Comparison of ENCODE assay signal across 1 cellular context in the genomic region with DNA sequence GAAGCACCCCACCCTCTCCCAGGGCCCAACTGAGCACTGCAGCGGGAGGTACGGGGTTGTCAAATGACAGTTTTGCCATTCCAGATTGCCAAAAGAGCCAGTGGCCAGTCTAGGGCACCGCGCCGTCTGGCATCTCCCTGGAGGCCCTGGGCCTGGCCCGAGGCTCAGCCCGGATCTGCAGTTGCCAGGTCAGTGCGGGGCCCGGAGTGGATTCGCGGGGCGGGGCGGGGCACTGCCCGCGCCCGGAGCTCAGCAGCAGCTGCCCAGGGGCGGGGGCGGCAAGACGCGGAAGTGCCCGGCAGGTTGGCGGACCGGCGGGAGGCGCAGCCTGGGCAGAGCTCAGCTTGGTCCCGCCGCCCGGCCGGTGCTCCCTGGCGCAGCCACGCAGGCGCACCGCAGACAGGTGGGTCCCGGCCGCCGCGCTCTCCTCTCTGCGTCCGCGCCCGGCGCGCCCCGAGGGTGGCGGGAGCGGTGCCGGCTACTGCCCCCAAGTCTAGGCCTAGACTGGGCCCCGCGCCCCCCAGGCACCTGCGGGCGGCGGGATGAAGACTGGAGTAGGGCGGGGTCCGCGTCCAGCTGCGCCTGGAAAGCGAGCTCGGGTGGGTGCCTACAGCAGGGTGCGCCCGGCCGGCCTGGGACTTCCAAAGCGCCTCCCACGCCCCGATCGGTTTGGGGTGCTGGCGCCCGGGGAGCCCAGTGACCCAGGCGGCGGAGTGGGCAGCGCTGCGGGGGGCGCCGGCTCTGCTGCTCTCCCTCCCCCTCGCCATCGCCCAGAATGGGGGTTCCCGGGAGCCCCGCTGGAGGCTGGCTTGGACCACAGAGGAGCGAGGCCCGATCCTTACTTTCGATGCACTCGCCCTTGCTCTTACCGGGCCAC.
TF ChIP-seq lines count a peak whose summit lies in the region.

A gene with protein sequence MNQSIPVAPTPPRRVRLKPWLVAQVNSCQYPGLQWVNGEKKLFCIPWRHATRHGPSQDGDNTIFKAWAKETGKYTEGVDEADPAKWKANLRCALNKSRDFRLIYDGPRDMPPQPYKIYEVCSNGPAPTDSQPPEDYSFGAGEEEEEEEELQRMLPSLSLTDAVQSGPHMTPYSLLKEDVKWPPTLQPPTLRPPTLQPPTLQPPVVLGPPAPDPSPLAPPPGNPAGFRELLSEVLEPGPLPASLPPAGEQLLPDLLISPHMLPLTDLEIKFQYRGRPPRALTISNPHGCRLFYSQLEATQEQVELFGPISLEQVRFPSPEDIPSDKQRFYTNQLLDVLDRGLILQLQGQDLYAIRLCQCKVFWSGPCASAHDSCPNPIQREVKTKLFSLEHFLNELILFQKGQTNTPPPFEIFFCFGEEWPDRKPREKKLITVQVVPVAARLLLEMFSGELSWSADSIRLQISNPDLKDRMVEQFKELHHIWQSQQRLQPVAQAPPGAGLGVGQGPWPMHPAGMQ (plus strand): TSS at position 281 of the 877 bp plus-strand sequence. CDS start 4,155 bp downstream, outside the sequence.

TF ChIP-seq in HEK293, 187 proteins besides CTCF, POLR2A, EP300 and RAD21 (continued from another document):
- TF ChIP-seq ZSCAN30 (tag by site-specific recombination; IDR thresholded peaks at IDR 0.05) (no peak), ZFP41 (tag by site-specific recombination; IDR thresholded peaks at IDR 0.05; ENCODE audit: borderline replicate concordance) (no peak), HOXD13 (CRISPR knock-in tag; IDR thresholded peaks at IDR 0.05; ENCODE audit: borderline replicate concordance) (no peak), ZNF785 (tag by site-specific recombination; IDR thresholded peaks at IDR 0.05) (no peak), ZSCAN5A (tag by site-specific recombination; IDR thresholded peaks at IDR 0.05) (no peak), ZNF10 (tag by site-specific recombination; IDR thresholded peaks at IDR 0.05) (0 out of 2 replicates have a peak, but pooled peaks have one; percentile 6), REPIN1 (tag by site-specific recombination; IDR thresholded peaks at IDR 0.05; ENCODE audit: low read depth) (no peak), KLF16 (tag by site-specific recombination; IDR thresholded peaks at IDR 0.05) (no peak), RBAK (tag by site-specific recombination; IDR thresholded peaks at IDR 0.05) (no peak), ZNF169 (tag by site-specific recombination; IDR thresholded peaks at IDR 0.05) (no peak), ZNF600 (tag by site-specific recombination; IDR thresholded peaks at IDR 0.05) (no peak), ZNF530 (tag by site-specific recombination; IDR thresholded peaks at IDR 0.05; ENCODE audit: low read depth) (no peak), GLI2 (tag by site-specific recombination; IDR thresholded peaks at IDR 0.05; ENCODE audit: borderline replicate concordance, low read depth) (no peak), ZIC2 (tag by site-specific recombination; IDR thresholded peaks at IDR 0.05) (peak; percentile 78), BCL11A (tag by site-specific recombination; IDR thresholded peaks at IDR 0.05; ENCODE audit: low read depth) (no peak), ZNF571 (tag by site-specific recombination; IDR thresholded peaks at IDR 0.05) (no peak), ZNF529 (tag by site-specific recombination; IDR thresholded peaks at IDR 0.05; ENCODE audit: insufficient replicate concordance) (no peak), ZNF830 (tag by site-specific recombination; IDR thresholded peaks at IDR 0.05; ENCODE audit: low read depth) (no peak), ZNF112 (tag by site-specific recombination; IDR thresholded peaks at IDR 0.05) (no peak)
- TF ChIP-seq, protein P1, sequence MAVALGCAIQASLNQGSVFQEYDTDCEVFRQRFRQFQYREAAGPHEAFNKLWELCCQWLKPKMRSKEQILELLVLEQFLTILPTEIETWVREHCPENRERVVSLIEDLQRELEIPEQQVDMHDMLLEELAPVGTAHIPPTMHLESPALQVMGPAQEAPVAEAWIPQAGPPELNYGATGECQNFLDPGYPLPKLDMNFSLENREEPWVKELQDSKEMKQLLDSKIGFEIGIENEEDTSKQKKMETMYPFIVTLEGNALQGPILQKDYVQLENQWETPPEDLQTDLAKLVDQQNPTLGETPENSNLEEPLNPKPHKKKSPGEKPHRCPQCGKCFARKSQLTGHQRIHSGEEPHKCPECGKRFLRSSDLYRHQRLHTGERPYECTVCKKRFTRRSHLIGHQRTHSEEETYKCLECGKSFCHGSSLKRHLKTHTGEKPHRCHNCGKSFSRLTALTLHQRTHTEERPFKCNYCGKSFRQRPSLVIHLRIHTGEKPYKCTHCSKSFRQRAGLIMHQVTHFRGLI (tag by site-specific recombination; IDR thresholded peaks at IDR 0.05) = peak; percentile 51; the same call in 1 of the 2 replicates
- TF ChIP-seq, protein P2, sequence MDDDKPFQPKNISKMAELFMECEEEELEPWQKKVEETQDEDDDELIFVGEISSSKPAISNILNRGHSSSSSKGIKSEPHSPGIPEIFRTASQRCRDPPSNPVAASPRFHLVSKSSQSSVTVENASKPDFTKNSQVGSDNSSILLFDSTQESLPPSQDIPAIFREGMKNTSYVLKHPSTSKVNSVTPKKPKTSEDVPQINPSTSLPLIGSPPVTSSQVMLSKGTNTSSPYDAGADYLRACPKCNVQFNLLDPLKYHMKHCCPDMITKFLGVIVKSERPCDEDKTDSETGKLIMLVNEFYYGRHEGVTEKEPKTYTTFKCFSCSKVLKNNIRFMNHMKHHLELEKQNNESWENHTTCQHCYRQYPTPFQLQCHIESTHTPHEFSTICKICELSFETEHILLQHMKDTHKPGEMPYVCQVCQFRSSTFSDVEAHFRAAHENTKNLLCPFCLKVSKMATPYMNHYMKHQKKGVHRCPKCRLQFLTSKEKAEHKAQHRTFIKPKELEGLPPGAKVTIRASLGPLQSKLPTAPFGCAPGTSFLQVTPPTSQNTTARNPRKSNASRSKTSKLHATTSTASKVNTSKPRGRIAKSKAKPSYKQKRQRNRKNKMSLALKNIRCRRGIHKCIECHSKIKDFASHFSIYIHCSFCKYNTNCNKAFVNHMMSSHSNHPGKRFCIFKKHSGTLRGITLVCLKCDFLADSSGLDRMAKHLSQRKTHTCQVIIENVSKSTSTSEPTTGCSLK (tag by site-specific recombination; IDR thresholded peaks at IDR 0.05) = no peak
- TF ChIP-seq, protein P3, sequence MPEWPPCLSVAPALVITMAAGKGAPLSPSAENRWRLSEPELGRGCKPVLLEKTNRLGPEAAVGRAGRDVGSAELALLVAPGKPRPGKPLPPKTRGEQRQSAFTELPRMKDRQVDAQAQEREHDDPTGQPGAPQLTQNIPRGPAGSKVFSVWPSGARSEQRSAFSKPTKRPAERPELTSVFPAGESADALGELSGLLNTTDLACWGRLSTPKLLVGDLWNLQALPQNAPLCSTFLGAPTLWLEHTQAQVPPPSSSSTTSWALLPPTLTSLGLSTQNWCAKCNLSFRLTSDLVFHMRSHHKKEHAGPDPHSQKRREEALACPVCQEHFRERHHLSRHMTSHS (tag by site-specific recombination; IDR thresholded peaks at IDR 0.05) = no peak
TF ChIP-seq in HEK293: peak in this region for 31.
